18 cellular contexts compared by ENCODE assay signal in genomic region chr2:110720547-110720946, GRCh38. TPM values are rescaled to one million over a fixed set of nuclear protein-coding genes. Genes with fewer than 3 reads are reported as not detected.
DNase-seq lines count a peak whose midpoint lies in the region; ATAC-seq, FAIRE-seq and TF ChIP-seq lines count a peak whose summit lies in the region.
"Had no signal": no experiment of that assay in that cellular context is flagged by ENCODE, and none has a peak within 500 bp of the region (broad histone marks: within the 10 kb centered on the region; RNA-seq: fewer than 3 reads in every experiment).

No MANE protein-coding gene starts in this region.

- no peaks in the 10 kb centered on the region for H3K9me3 ChIP-seq in heart right ventricle
- no peaks in the 10 kb centered on the region for H3K9me3 ChIP-seq in right cardiac atrium (ENCODE audit: control insufficient read depth, low read length)
- H3K9me3 ChIP-seq in adrenal gland (replicated peaks in 1 of 3): no peaks in the 10 kb centered on the region

- WGBS in heart right ventricle, 2 donors: 58 to 69% methylated on average over 5 of the region's 5 CpGs
- 60% methylated on average over 5 of the region's 5 CpGs for WGBS in right cardiac atrium
- WGBS in adrenal gland, 4 donors: 46 to 73% (median 52%) methylated on average over 4 to 5 of the region's 5 CpGs

- TF ChIP-seq POLR2A in adrenal gland (IDR thresholded peaks at IDR 0.05): no peak

- intact Hi-C loops in heart right ventricle (cut with DNase I): no loop called here
- intact Hi-C loops in right cardiac atrium (cut with DNase I): no loop called here
- intact Hi-C loops in adrenal gland (cut with DNase I): no loop called here
- intact Hi-C loops in left ventricle myocardium superior (cut with micrococcal nuclease): no loop called here

- no peak overlapping the region for H3K27ac ChIP-seq in heart right ventricle
- H3K27ac ChIP-seq in right cardiac atrium (ENCODE audit: low read length): no peak overlapping the region
- H3K27ac ChIP-seq in adrenal gland: no peak overlapping the region

- ATAC-seq in heart right ventricle (peak in 5 of 8 donors; percentile 44 to 79 (median 65)), right cardiac atrium (no peak), left ventricle myocardium superior (peak; percentile 77), HG03354 (IDR thresholded peaks at IDR 0.05; ENCODE audit: poor library complexity, severe bottlenecking, unreplicated experiment) (no peak)
- ATAC-seq: GM12878 had no signal

- H3K4me1 ChIP-seq in heart right ventricle (peaks cover 0 to 21% (median 8%) of the 10 kb centered on the region in 9 donors), right cardiac atrium (ENCODE audit: control insufficient read depth, insufficient read depth, low read length) (no peaks in the 10 kb centered on the region), adrenal gland (replicated peaks in 1 of 2) (peaks cover 7 to 28% of the 10 kb centered on the region in 2 donors)

- no peaks in the 10 kb centered on the region for H3K27me3 ChIP-seq in heart right ventricle
- no peaks in the 10 kb centered on the region for H3K27me3 ChIP-seq in right cardiac atrium (ENCODE audit: control insufficient read depth, insufficient read depth)
- no peaks in the 10 kb centered on the region for H3K27me3 ChIP-seq in adrenal gland

- DNase-seq in heart right ventricle (no peak), right cardiac atrium (no peak), adrenal gland (peak; percentile 59 to 74 (median 69)), left ventricle myocardium superior (peak; percentile 44), urothelium cell line (ENCODE audit: low spot score) (no peak), globus pallidus (ENCODE audit: low spot score) (no peak)
- DNase-seq: Calu3; CD4-positive, alpha-beta T cell; DMS 273 treated with DMSO at 0.1 percent for 48 hours; HCEC 1CT had no signal

- peak; percentile 30 for FAIRE-seq in urothelium cell line (lab: Jason Lieb, UNC)
- FAIRE-seq: A204.1, GM12878, GM19239 had no signal

- no peaks in the 10 kb centered on the region for H3K36me3 ChIP-seq in heart right ventricle
- H3K36me3 ChIP-seq in adrenal gland (replicated peaks in 1 of 2): no peaks in the 10 kb centered on the region

- TF ChIP-seq CTCF in heart right ventricle (IDR thresholded peaks at IDR 0.05) (no peak), adrenal gland (IDR thresholded peaks at IDR 0.05) (no peak)

- H3K4me3 ChIP-seq in heart right ventricle: no peak overlapping the region
- H3K4me3 ChIP-seq in right cardiac atrium (ENCODE audit: low read length): no peak overlapping the region
- no peak overlapping the region for H3K4me3 ChIP-seq in adrenal gland
- H3K4me3 ChIP-seq: GM12878 had no signal

RNA-seq across cellular contexts. Expression of gene ACOXL, which starts 11.8 kb away (rescaled TPM):
- not detected for total RNA-seq in heart right ventricle
- not detected for polyA plus RNA-seq in heart right ventricle
- total RNA-seq in right cardiac atrium: not detected
- 0.02 TPM for polyA plus RNA-seq in right cardiac atrium
- total RNA-seq in adrenal gland: under 1 TPM in 1 of 8 donors, not detected in 7; 0.19 TPM
- polyA plus RNA-seq in adrenal gland: under 1 TPM in 2 of 3 donors, not detected in 1; 0.05 to 0.13 TPM
- total RNA-seq in left ventricle myocardium superior: 0.10 TPM
- total RNA-seq: B cell; CD4-positive, alpha-beta T cell; Daoy; H4 had no signal
- polyA plus RNA-seq: IgD-negative memory B cell had no signal

RNA-seq across cellular contexts. Expression of gene BUB1, which starts 42.7 kb away (rescaled TPM):
- total RNA-seq in heart right ventricle (1 to 10 TPM in 5 of 10 donors, under 1 TPM in 5; 0.12 to 4.5 (median 0.77) TPM), right cardiac atrium (1 to 10 TPM in 2 of 4 donors, under 1 TPM in 2; 0.31 to 2.0 (median 0.99) TPM), adrenal gland (1 to 10 TPM in 7 of 8 donors, under 1 TPM in 1; 0.66 to 1.6 (median 1.3) TPM), left ventricle myocardium superior (0.82 TPM)
- polyA plus RNA-seq in heart right ventricle (under 1 TPM; 0.15 to 0.20 TPM), right cardiac atrium (0.38 TPM), adrenal gland (1 to 10 TPM in 1 of 3 donors, under 1 TPM in 2; 0.17 to 2.0 (median 0.24) TPM)

Comparison
In these comparisons a context has a peak if more than half of its experiments do, and no peak if none do; other contexts are left out.
1. ATAC-seq: peak in heart right ventricle (5 of 8) and left ventricle myocardium superior (single experiment); none in right cardiac atrium (0 of 2) and HG03354 (single experiment).
2. DNase-seq: peak in adrenal gland (7 of 7) and left ventricle myocardium superior (single experiment); none in heart right ventricle (0 of 2), right cardiac atrium (0 of 3), urothelium cell line (single experiment) and globus pallidus (single experiment).